8 cellular contexts compared by ENCODE assay signal in the genomic region with DNA sequence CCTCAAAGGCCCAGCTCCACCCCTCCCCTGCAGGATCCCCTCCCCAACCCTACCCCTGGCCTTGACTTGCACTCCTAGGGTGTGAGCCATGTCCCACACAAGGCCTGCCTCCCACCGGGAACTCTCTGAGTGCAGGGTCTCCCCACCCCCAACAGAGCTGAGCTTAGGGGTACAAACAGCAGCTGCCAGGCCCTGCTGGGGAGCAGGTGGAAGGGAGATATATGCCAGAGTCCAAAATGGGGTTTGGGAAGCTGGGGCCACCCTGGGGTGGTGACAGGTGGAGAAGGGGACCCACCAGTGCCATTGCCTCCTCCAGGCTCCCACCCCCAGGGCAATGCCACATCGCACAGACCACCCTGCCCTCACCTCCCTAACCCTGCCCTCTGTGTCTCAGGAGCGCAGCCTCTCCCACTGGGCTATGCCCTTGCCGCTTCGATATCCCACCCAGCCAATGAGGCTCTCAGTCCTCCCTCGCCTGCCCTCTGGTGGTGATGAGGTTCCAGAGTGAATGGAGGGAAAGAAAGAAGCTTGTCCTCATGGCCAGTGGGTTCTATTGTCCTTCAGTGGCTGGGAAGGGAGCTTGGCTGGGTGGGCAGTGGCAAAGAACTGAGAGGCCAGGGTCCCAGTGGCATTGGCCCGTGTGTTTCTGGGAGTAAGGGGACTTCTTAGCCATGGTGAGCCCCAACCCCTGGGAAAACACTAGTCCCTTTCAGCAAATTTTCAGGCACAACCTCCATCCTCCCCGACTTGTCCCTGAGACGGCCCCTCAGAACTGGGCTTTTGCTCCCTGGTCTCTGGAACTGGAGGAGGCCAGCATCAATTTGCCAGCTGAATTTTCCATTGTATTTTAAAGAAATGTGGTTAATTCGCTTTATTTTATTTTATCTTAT. TPM values are rescaled to one million over a fixed set of nuclear protein-coding genes. Genes with fewer than 3 reads are reported as not detected.
DNase-seq lines count a peak whose midpoint lies in the region; ATAC-seq and TF ChIP-seq lines count a peak whose summit lies in the region.

No MANE protein-coding gene starts in this region.

- H3K79me2 ChIP-seq in hepatocyte = no peaks in the 10 kb centered on the region

- no peaks in the 10 kb centered on the region for H3K27me3 ChIP-seq in hepatocyte

- H3K4me3 Mint-ChIP-seq in activated naive CD8-positive, alpha-beta T cell treated with anti-CD3 and anti-CD28 coated beads for 36 hours = no peak overlapping the region

- no peaks in the 10 kb centered on the region for H3K36me3 ChIP-seq in hepatocyte (replicated peaks; ENCODE audit: insufficient read depth, low read depth)

- H3K4me3 ChIP-seq in hepatocyte = no peak overlapping the region

- peaks cover 28% of the 10 kb centered on the region for H3K4me1 ChIP-seq in hepatocyte (ENCODE audit: insufficient read depth)

- no peak for ATAC-seq in GM19023 (IDR thresholded peaks at IDR 0.05; ENCODE audit: unreplicated experiment)

- 90% methylated on average over 10 of the region's 10 CpGs for WGBS in hepatocyte (ENCODE audit: low lambda C conversion rate, missing lambda C conversion rate)

- no peaks in the 10 kb centered on the region for H3K9me3 Mint-ChIP-seq in activated naive CD8-positive, alpha-beta T cell treated with anti-CD3 and anti-CD28 coated beads for 36 hours

- no peaks in the 10 kb centered on the region for H3K36me3 Mint-ChIP-seq in activated naive CD8-positive, alpha-beta T cell treated with anti-CD3 and anti-CD28 coated beads for 36 hours

- no peak overlapping the region for H3K4me2 ChIP-seq in hepatocyte

- H3K4me1 Mint-ChIP-seq in activated naive CD8-positive, alpha-beta T cell treated with anti-CD3 and anti-CD28 coated beads for 36 hours = peaks cover 36% of the 10 kb centered on the region

- peak; percentile 39 for TF ChIP-seq CTCF in GM20000 (IDR thresholded peaks at IDR 0.05; ENCODE audit: extremely low read depth, missing control alignments)
- peak; percentile 41 for TF ChIP-seq CTCF in hepatocyte (IDR thresholded peaks at IDR 0.05; ENCODE audit: poor library complexity)

- no peak overlapping the region for H2AFZ ChIP-seq in hepatocyte

- no peak overlapping the region for H3K27ac Mint-ChIP-seq in activated naive CD8-positive, alpha-beta T cell treated with anti-CD3 and anti-CD28 coated beads for 36 hours

- no peaks in the 10 kb centered on the region for H3K9me3 ChIP-seq in hepatocyte (ENCODE audit: low read depth)

- no peaks in the 10 kb centered on the region for H3K27me3 Mint-ChIP-seq in activated naive CD8-positive, alpha-beta T cell treated with anti-CD3 and anti-CD28 coated beads for 36 hours

- no peaks in the 10 kb centered on the region for H4K20me1 ChIP-seq in hepatocyte (ENCODE audit: insufficient read depth, poor library complexity, severe bottlenecking)

- no peak overlapping the region for H3K27ac ChIP-seq in hepatocyte

- no peaks in the 10 kb centered on the region for H3K9me2 ChIP-seq in hepatocyte (replicated peaks; ENCODE audit: insufficient read depth)

- peak; percentile 56 for DNase-seq in Ammon's horn (ENCODE audit: low spot score)
- peak; percentile 46 for DNase-seq in GM20000 (ENCODE audit: low spot score)
- DNase-seq in NCI-H748 treated with DMSO at 0.1 percent for 48 hours (lab: John Stamatoyannopoulos, UW) = peak; percentile 1
- DNase-seq in activated naive CD8-positive, alpha-beta T cell treated with anti-CD3 and anti-CD28 coated beads for 36 hours = peak; percentile 39
- peak; percentile 51 for DNase-seq in hepatocyte (ENCODE audit: low spot score)
- peak; percentile 36 for DNase-seq in stimulated activated CD8-positive, alpha-beta memory T cell treated with anti-CD3 and anti-CD28 coated beads, Interleukin-4, amount 100 ng/mL, for 24 hours (ENCODE audit: low read depth)
- DNase-seq in epidermal melanocyte (ENCODE audit: insufficient read length, low spot score) = no peak

RNA-seq across cellular contexts. Expression of gene CYP11A1, which starts 46.8 kb away (rescaled TPM):
- under 1 TPM; 0.30 to 0.31 TPM for total RNA-seq in activated naive CD8-positive, alpha-beta T cell treated with anti-CD3 and anti-CD28 coated beads for 36 hours
- total RNA-seq in hepatocyte = 0.80 and 2.4 TPM in 2 replicates
- polyA plus RNA-seq in hepatocyte = 1.5 and 2.6 TPM in 2 replicates
